23 cellular contexts compared by ENCODE assay signal in genomic region chr18:13657974-13658373, GRCh38.
DNase-seq lines count a peak whose midpoint lies in the region; ATAC-seq and TF ChIP-seq lines count a peak whose summit lies in the region.
"Had no signal": no experiment of that assay in that cellular context is flagged by ENCODE, and none has a peak within 500 bp of the region (broad histone marks: within the 10 kb centered on the region; RNA-seq: fewer than 3 reads in every experiment).

No MANE protein-coding gene starts in this region.

- H3K4me1 Mint-ChIP-seq in endodermal cell, result peaks cover 5% of the 10 kb centered on the region

- no peaks in the 10 kb centered on the region for H3K27me3 ChIP-seq in cardiac muscle cell
- no peaks in the 10 kb centered on the region for H3K27me3 ChIP-seq in endodermal cell (ENCODE audit: control insufficient read depth, insufficient read depth, low read length, poor library complexity, severe bottlenecking)
- no peaks in the 10 kb centered on the region for H3K27me3 ChIP-seq in neuronal stem cell (ENCODE audit: control insufficient read depth in 3 of 3, insufficient read depth in 3 of 3, low read depth in 1 of 3, low read length in 3 of 3)
- H3K27me3 ChIP-seq in tibial artery, result no peaks in the 10 kb centered on the region
- H3K27me3 ChIP-seq: BE2C, SJCRH30 had no signal

- no peaks in the 10 kb centered on the region for H3K27me3 Mint-ChIP-seq in endodermal cell (ENCODE audit: insufficient read depth)
- H3K27me3 Mint-ChIP-seq: CD4-positive, CD25-positive, alpha-beta regulatory T cell had no signal

- no peak overlapping the region for H2BK120ac ChIP-seq in neuronal stem cell (ENCODE audit: low read depth, low read length)

- H3K4me1 ChIP-seq in cardiac muscle cell (ENCODE audit: low read depth) (peaks cover 32% of the 10 kb centered on the region), endodermal cell (ENCODE audit: control insufficient read depth, insufficient read depth, low read length) (no peaks in the 10 kb centered on the region), neuronal stem cell (ENCODE audit: control insufficient read depth in 2 of 2, insufficient read depth in 1 of 2, low read depth in 1 of 2, low read length in 2 of 2) (peaks cover 7 to 19% of the 10 kb centered on the region in 2 donors), tibial artery (peaks cover 0 to 16% (median 11%) of the 10 kb centered on the region in 4 donors)
- H3K4me1 ChIP-seq: BE2C, Caco-2, SJCRH30 had no signal

- H3K4me3 Mint-ChIP-seq in endodermal cell, result no peak overlapping the region
- H3K4me3 Mint-ChIP-seq: CD4-positive, CD25-positive, alpha-beta regulatory T cell had no signal

- ATAC-seq in GM18868 (IDR thresholded peaks at IDR 0.05; ENCODE audit: unreplicated experiment), result no peak

- intact Hi-C loops in cardiac septum (cut with DNase I) (no loop called here), tibial artery (cut with DNase I; ENCODE audit: low total_unique reads) (no loop called here)

- H3K23ac ChIP-seq in neuronal stem cell (ENCODE audit: low read depth, low read length, poor library complexity), result no peak overlapping the region

- no peak overlapping the region for H3K4me3 ChIP-seq in cardiac muscle cell
- no peak overlapping the region for H3K4me3 ChIP-seq in endodermal cell (ENCODE audit: low read length)
- no peak overlapping the region for H3K4me3 ChIP-seq in neuronal stem cell (ENCODE audit: low read length in 2 of 2)
- no peak overlapping the region for H3K4me3 ChIP-seq in tibial artery
- H3K4me3 ChIP-seq: GM23248, SJCRH30 had no signal

- no peak overlapping the region for H3K4ac ChIP-seq in neuronal stem cell (ENCODE audit: low read length)

- no peak overlapping the region for H2AFZ ChIP-seq in neuronal stem cell (ENCODE audit: low read length)
- H2AFZ ChIP-seq: GM23248 had no signal

- H3K9me3 Mint-ChIP-seq in endodermal cell, result no peaks in the 10 kb centered on the region

- no peaks in the 10 kb centered on the region for H3K36me3 Mint-ChIP-seq in endodermal cell (ENCODE audit: low read depth)
- H3K36me3 Mint-ChIP-seq: CD4-positive, CD25-positive, alpha-beta regulatory T cell had no signal

- H3K14ac ChIP-seq in neuronal stem cell (ENCODE audit: low read length), result no peak overlapping the region

- H3K4me2 ChIP-seq in neuronal stem cell (ENCODE audit: insufficient read depth, low read length, poor library complexity, severe bottlenecking), result no peak overlapping the region

- no peak overlapping the region for H4K91ac ChIP-seq in neuronal stem cell (ENCODE audit: low read depth, low read length, poor library complexity)

- no peak overlapping the region for H2BK15ac ChIP-seq in neuronal stem cell (ENCODE audit: low read length)

- H3K36me3 ChIP-seq in cardiac muscle cell (no peaks in the 10 kb centered on the region), endodermal cell (ENCODE audit: control insufficient read depth, insufficient read depth, low read length) (peaks cover 4% of the 10 kb centered on the region), neuronal stem cell (replicated peaks in 1 of 2; ENCODE audit: control insufficient read depth in 2 of 2, insufficient read depth in 2 of 2, low read length in 2 of 2) (no peaks in the 10 kb centered on the region), tibial artery (no peaks in the 10 kb centered on the region)
- H3K36me3 ChIP-seq: BE2C had no signal

- no peak overlapping the region for H2AK5ac ChIP-seq in neuronal stem cell (ENCODE audit: low read depth, low read length)

- DNase-seq in cardiac muscle cell (ENCODE audit: low read depth in 1 of 2, low spot score in 1 of 2), result peak in 1 of 2 donors; percentile 71
- DNase-seq in cardiac septum (ENCODE audit: low spot score), result no peak
- peak; percentile 22 for DNase-seq in SK-N-DZ (ENCODE audit: low spot score)
- DNase-seq in endodermal cell, result no peak
- DNase-seq in neuronal stem cell (ENCODE audit: low spot score), result no peak
- DNase-seq in NCI-H69 (lab: John Stamatoyannopoulos, UW), result no peak
- no peak for DNase-seq in tibial artery
- DNase-seq: BE2C; Caco-2; CD4-positive, CD25-positive, alpha-beta regulatory T cell; GF-D8; GM23248; HCEC 1CT; KBM-7; NCI-H1105 treated with DMSO at 0.1 percent for 48 hours; NCI-H1694 treated with DMSO at 0.1 percent for 48 hours; NCI-H2107; NCI-H2227 treated with DMSO at 0.1 percent for 48 hours; NCI-H510A treated with DMSO at 0.1 percent for 48 hours; NCI-H82; RPMI8226; SJCRH30 had no signal

- H3K18ac ChIP-seq in neuronal stem cell (ENCODE audit: low read length), result peak overlapping the region; percentile 69

- H2BK5ac ChIP-seq in neuronal stem cell (ENCODE audit: low read length), result no peak overlapping the region

- H3K9ac ChIP-seq in endodermal cell (ENCODE audit: extremely low read depth, low read length, poor library complexity, severe bottlenecking), result no peak overlapping the region
- H3K9ac ChIP-seq in neuronal stem cell (ENCODE audit: low read depth, low read length, poor library complexity), result no peak overlapping the region
- H3K9ac ChIP-seq: GM23248 had no signal

- H3K79me1 ChIP-seq in neuronal stem cell (ENCODE audit: low read depth, low read length), result no peaks in the 10 kb centered on the region

- WGBS in endodermal cell (ENCODE audit: insufficient coverage in 1 of 2, insufficient read length in 1 of 2), 2 experiments, result 74 to 75% methylated on average over 5 to 7 of the region's 7 CpGs
- WGBS in neuronal stem cell (ENCODE audit: extremely low coverage in 2 of 2, insufficient read length in 2 of 2, insufficient replicate concordance in 1 of 2), 2 donors, result no CpG with 5 or more reads among the region's 7 CpGs

- H3K27ac Mint-ChIP-seq in endodermal cell, result peak overlapping the region; percentile 63
- H3K27ac Mint-ChIP-seq: CD4-positive, CD25-positive, alpha-beta regulatory T cell had no signal

- no peak overlapping the region for H2BK12ac ChIP-seq in neuronal stem cell (ENCODE audit: low read length)

- H4K8ac ChIP-seq in neuronal stem cell (ENCODE audit: low read depth, low read length), result no peak overlapping the region

- H3K27ac ChIP-seq in cardiac muscle cell (peak overlapping the region; percentile 67), endodermal cell (ENCODE audit: low read depth, low read length) (no peak overlapping the region), neuronal stem cell (replicated peaks; ENCODE audit: low read length) (no peak overlapping the region), tibial artery (no peak overlapping the region)
- H3K27ac ChIP-seq: GM23248, SJCRH30 had no signal

- TF ChIP-seq CTCF in cardiac muscle cell (IDR thresholded peaks at IDR 0.05; ENCODE audit: low read depth, low read length) (no peak), endodermal cell (conservative IDR thresholded peaks at IDR 0.05) (no peak), tibial artery (IDR thresholded peaks at IDR 0.05) (no peak)

- H3K9me3 ChIP-seq in cardiac muscle cell (ENCODE audit: low read depth) (no peaks in the 10 kb centered on the region), endodermal cell (ENCODE audit: control insufficient read depth, low read length) (no peaks in the 10 kb centered on the region), neuronal stem cell (replicated peaks in 1 of 2; ENCODE audit: control insufficient read depth in 2 of 2, insufficient read depth in 1 of 2, low read depth in 1 of 2, low read length in 2 of 2) (no peaks in the 10 kb centered on the region), tibial artery (no peaks in the 10 kb centered on the region)
- H3K9me3 ChIP-seq: BE2C, Caco-2, SJCRH30 had no signal
